9 cellular contexts compared by ENCODE assay signal in the genomic region with DNA sequence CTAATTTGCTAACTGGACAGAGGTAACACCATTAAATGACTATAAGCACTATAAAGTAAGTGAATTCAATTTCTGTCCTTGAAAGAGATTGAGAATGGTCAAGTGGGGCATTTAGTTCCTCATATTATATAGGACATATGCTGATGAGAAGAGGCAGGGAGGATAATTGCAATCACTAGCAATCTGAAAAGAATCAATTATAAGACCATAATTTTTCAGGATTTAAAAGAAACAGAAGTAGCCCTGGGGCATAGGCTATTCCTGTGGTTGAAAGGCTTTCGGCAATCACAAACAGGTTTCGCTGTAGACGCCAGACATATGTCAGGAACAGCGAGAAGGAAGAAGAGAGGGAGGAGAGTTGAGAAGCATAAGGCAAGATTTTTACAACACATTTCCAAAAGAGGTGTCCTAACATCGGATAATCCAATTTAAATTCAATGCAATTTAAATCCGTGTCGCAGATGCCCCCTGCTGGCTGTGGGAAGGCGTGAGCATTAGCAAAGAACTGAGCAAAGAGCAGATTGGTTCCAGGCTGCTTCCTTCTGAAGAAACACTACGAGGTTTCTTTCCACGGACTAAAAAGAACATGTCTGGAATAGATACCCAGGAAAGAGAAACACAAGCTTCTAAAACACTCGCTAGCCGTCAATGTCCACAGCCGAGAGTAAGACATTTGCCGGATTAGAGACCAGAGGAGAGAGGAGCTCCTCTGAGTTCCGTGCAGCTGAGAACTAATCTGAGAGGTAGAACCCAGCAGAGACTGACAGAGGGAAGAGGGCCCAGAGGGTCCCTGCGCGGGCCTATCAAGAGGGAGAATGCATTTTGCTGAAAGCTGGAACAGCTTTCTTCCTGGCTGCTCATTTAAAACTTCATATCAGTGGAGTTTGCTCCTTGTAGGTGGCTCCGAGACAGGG. TPM values are rescaled to one million over a fixed set of nuclear protein-coding genes. Genes with fewer than 3 reads are reported as not detected.
DNase-seq lines count a peak whose midpoint lies in the region; ATAC-seq and TF ChIP-seq lines count a peak whose summit lies in the region.
"Had no signal": no experiment of that assay in that cellular context is flagged by ENCODE, and none has a peak within 500 bp of the region (broad histone marks: within the 10 kb centered on the region; RNA-seq: fewer than 3 reads in every experiment).

No MANE protein-coding gene starts in this region.

- intact Hi-C loops in Caco-2 (cut with micrococcal nuclease; ENCODE audit: unreplicated experiment) (loop anchor here (1.0 to 2.0 kb wide), 5 partner anchors 103 to 326 kb away; no protein-coding TSS in a partner anchor), esophagus muscularis mucosa (cut with DNase I) (loop anchor here (2.0 to 5.0 kb wide), 4 partner anchors 106 to 312 kb away; partner anchors contain the start of genes CCDC190 and RGS4), transverse colon (cut with DNase I; ENCODE audit: low total_unique reads) (loop anchor here (10.0 kb wide), 1 partner anchor 300 kb away; no protein-coding TSS in a partner anchor)
- intact Hi-C loops in activated CD4-positive, alpha-beta memory T cell treated with anti-CD3 and anti-CD28 coated beads for 36 hours (cut with micrococcal nuclease), result loop anchor here (1.0 to 5.0 kb wide), 4 partner anchors 102 to 320 kb away; no protein-coding TSS in a partner anchor

- POLR2A ChIA-PET in Caco-2 (lab: Charles Lee), result no interaction called here
- POLR2A ChIA-PET in activated CD4-positive, alpha-beta memory T cell treated with anti-CD3 and anti-CD28 coated beads for 36 hours (lab: Charles Lee), result no interaction called here

- H3K36me3 ChIP-seq in Caco-2 (ENCODE audit: control insufficient read depth, insufficient read depth, low read length) (no peaks in the 10 kb centered on the region), esophagus muscularis mucosa (no peaks in the 10 kb centered on the region), transverse colon (no peaks in the 10 kb centered on the region)

- H3K36me3 Mint-ChIP-seq in Caco-2 (ENCODE audit: insufficient read depth, unreplicated experiment), result no peaks in the 10 kb centered on the region
- no peaks in the 10 kb centered on the region for H3K36me3 Mint-ChIP-seq in HFFc6 (ENCODE audit: low read depth)
- H3K36me3 Mint-ChIP-seq in activated CD4-positive, alpha-beta memory T cell treated with anti-CD3 and anti-CD28 coated beads for 36 hours, result no peaks in the 10 kb centered on the region
- H3K36me3 Mint-ChIP-seq: IgD-negative memory B cell had no signal

- H3K4me3 Mint-ChIP-seq in Caco-2 (ENCODE audit: unreplicated experiment), result no peak overlapping the region
- peak overlapping the region; percentile 72 for H3K4me3 Mint-ChIP-seq in HFFc6
- no peak overlapping the region for H3K4me3 Mint-ChIP-seq in activated CD4-positive, alpha-beta memory T cell treated with anti-CD3 and anti-CD28 coated beads for 36 hours
- H3K4me3 Mint-ChIP-seq: IgD-negative memory B cell had no signal

- H3K9me3 ChIP-seq in Caco-2 (no peaks in the 10 kb centered on the region), esophagus muscularis mucosa (no peaks in the 10 kb centered on the region), transverse colon (no peaks in the 10 kb centered on the region)

- H3K27me3 Mint-ChIP-seq in Caco-2 (ENCODE audit: insufficient read depth, unreplicated experiment) (peaks cover 3% of the 10 kb centered on the region), HFFc6 (ENCODE audit: insufficient read depth) (peaks cover 2% of the 10 kb centered on the region; the same call in 1 of the 2 replicates)
- H3K27me3 Mint-ChIP-seq in activated CD4-positive, alpha-beta memory T cell treated with anti-CD3 and anti-CD28 coated beads for 36 hours, result peaks cover 6% of the 10 kb centered on the region

- no peak for ATAC-seq in GM21390 (IDR thresholded peaks at IDR 0.05; ENCODE audit: unreplicated experiment)

- H3K4me1 ChIP-seq in Caco-2 (no peaks in the 10 kb centered on the region), esophagus muscularis mucosa (peaks cover 0 to 57% (median 51%) of the 10 kb centered on the region in 4 donors), transverse colon (peaks cover 0 to 11% (median 3%) of the 10 kb centered on the region in 4 donors)

- in situ Hi-C loops in transverse colon (cut with MboI; ENCODE audit: low pct_ligation_motif_present in 1 of 4, low pct_unique_long_range_greater_than_20kb in 1 of 4, low sequenced_read_pairs in 3 of 4), result loop anchor here (10.0 to 25.0 kb wide), 2 partner anchors 312 to 320 kb away; partner anchors contain the start of gene CCDC190 (in 2 of the 4)

- no peaks in the 10 kb centered on the region for H3K4me1 Mint-ChIP-seq in Caco-2 (ENCODE audit: low read depth, unreplicated experiment)
- H3K4me1 Mint-ChIP-seq in HFFc6 (ENCODE audit: low read depth), result peaks cover 62% of the 10 kb centered on the region
- H3K4me1 Mint-ChIP-seq in activated CD4-positive, alpha-beta memory T cell treated with anti-CD3 and anti-CD28 coated beads for 36 hours (ENCODE audit: low read depth), result no peaks in the 10 kb centered on the region

- TF ChIP-seq CTCF in Caco-2 (IDR thresholded peaks at IDR 0.05; ENCODE audit: insufficient read depth in 1 of 2, low read depth in 1 of 2, low read length in 1 of 2, severe bottlenecking in 1 of 2, unreplicated experiment in 1 of 2), result peak; percentile 82 to 84
- TF ChIP-seq CTCF in HFFc6 (IDR thresholded peaks at IDR 0.05), result peak; percentile 93
- peak; percentile 89 to 91 (median 89) for TF ChIP-seq CTCF in esophagus muscularis mucosa (IDR thresholded peaks at IDR 0.05)
- peak; percentile 68 to 76 (median 76) for TF ChIP-seq CTCF in transverse colon (IDR thresholded peaks at IDR 0.05)

- H3K9me3 Mint-ChIP-seq in Caco-2 (ENCODE audit: unreplicated experiment), result no peaks in the 10 kb centered on the region
- H3K9me3 Mint-ChIP-seq in HFFc6, result no peaks in the 10 kb centered on the region
- no peaks in the 10 kb centered on the region for H3K9me3 Mint-ChIP-seq in activated CD4-positive, alpha-beta memory T cell treated with anti-CD3 and anti-CD28 coated beads for 36 hours

- TF ChIP-seq POLR2A in esophagus muscularis mucosa (IDR thresholded peaks at IDR 0.05; ENCODE audit: low read depth) (no peak), transverse colon (IDR thresholded peaks at IDR 0.05) (no peak)

- WGBS in esophagus muscularis mucosa, result 30% methylated on average over 18 of the region's 18 CpGs
- 28 to 46% methylated on average over 6 to 18 of the region's 18 CpGs for WGBS in transverse colon (ENCODE audit: low coverage in 1 of 2), 2 donors

- H3K4me3 ChIP-seq in Caco-2 (ENCODE audit: low read depth, low read length) (no peak overlapping the region), esophagus muscularis mucosa (peak overlapping the region; percentile 6 to 38 (median 34)), transverse colon (no peak overlapping the region)

- peak; percentile 34 to 55 for DNase-seq in Caco-2
- peak; percentile 57 for DNase-seq in HFFc6
- DNase-seq in NCI-H460 (ENCODE audit: extremely low read depth, low read depth), result peak; percentile 59
- DNase-seq in activated CD4-positive, alpha-beta memory T cell treated with anti-CD3 and anti-CD28 coated beads for 36 hours, result peak; percentile 59
- no peak for DNase-seq in esophagus muscularis mucosa (ENCODE audit: extremely low spot score)
- peak; percentile 80 for DNase-seq in myocyte (ENCODE audit: low read depth)
- peak; percentile 52 for DNase-seq in transverse colon

- CTCF ChIA-PET in Caco-2 (lab: Charles Lee), result interaction anchor here (0.7 to 1.0 kb wide), 3 partner anchors 15 to 321 kb away, joined by 3 to 5 read pairs (median 4); no protein-coding TSS in a partner anchor
- CTCF ChIA-PET in activated CD4-positive, alpha-beta memory T cell treated with anti-CD3 and anti-CD28 coated beads for 36 hours (lab: Charles Lee), result interaction anchor here (0.6 to 4.6 kb wide), 10 partner anchors 18 to 327 kb away, joined by 3 to 35 read pairs (median 4); no protein-coding TSS in a partner anchor

- H3K27me3 ChIP-seq in Caco-2 (replicated peaks; ENCODE audit: control insufficient read depth, insufficient read depth, low read length) (no peaks in the 10 kb centered on the region), esophagus muscularis mucosa (no peaks in the 10 kb centered on the region), transverse colon (no peaks in the 10 kb centered on the region)

- no peak for TF ChIP-seq EP300 in esophagus muscularis mucosa (IDR thresholded peaks at IDR 0.05)
- TF ChIP-seq EP300 in transverse colon (IDR thresholded peaks at IDR 0.05; ENCODE audit: low read depth), result no peak

- H3K27ac ChIP-seq in esophagus muscularis mucosa (replicated peaks in 1 of 4), result peak overlapping the region; percentile 44 to 69 (median 62)
- H3K27ac ChIP-seq in transverse colon, result peak overlapping the region in 3 of 4 donors; percentile 43 to 71 (median 61)

- BruUV-seq in Caco-2 (replicated peaks; lab: Mats Ljungman, UMichigan), result no TSS peak

- no peak overlapping the region for H3K27ac Mint-ChIP-seq in Caco-2 (ENCODE audit: unreplicated experiment)
- peak overlapping the region; percentile 83 for H3K27ac Mint-ChIP-seq in HFFc6
- H3K27ac Mint-ChIP-seq in activated CD4-positive, alpha-beta memory T cell treated with anti-CD3 and anti-CD28 coated beads for 36 hours, result no peak overlapping the region
- H3K27ac Mint-ChIP-seq: IgD-negative memory B cell had no signal

RNA-seq across cellular contexts. Expression of gene RGS5, which starts 27.9 kb away (rescaled TPM):
- total RNA-seq in Caco-2 (2022), result 8.4 and 12.7 TPM in 2 replicates
- total RNA-seq in HFFc6 (2021; fragmentation: NEBNext Ultra II Directional; extraction: Animal tissue kit (Norgen Biotek cat#: 25700)), result 1 to 10 TPM; 3.2 to 7.8 (median 4.6) TPM
- total RNA-seq in NCI-H460 (2014; rRNA removed; shearing (Covaris generic)), result 7.9 and 8.7 TPM in 2 replicates
- polyA plus RNA-seq in NCI-H460 (2014; cell fraction: nucleus; rRNA removed), result 0.63 and 11.5 TPM in 2 replicates
- total RNA-seq in activated CD4-positive, alpha-beta memory T cell treated with anti-CD3 and anti-CD28 coated beads for 36 hours, result 1 to 10 TPM; 1.9 to 3.7 TPM
- 100 to 1,000 TPM in 3 of 4 donors, 10 to 100 TPM in 1; 88.9 to 455 (median 205) TPM for total RNA-seq in esophagus muscularis mucosa
- 2.3 and 3.7 TPM in 2 replicates for total RNA-seq in myocyte
- polyA plus RNA-seq in myocyte (2012), result 2.8 TPM
- total RNA-seq in transverse colon, result 10 to 100 TPM; 28.1 to 55.6 (median 41.8) TPM

Comparison
In these comparisons a context has a peak if more than half of its experiments do, and no peak if none do; other contexts are left out.
1. H3K4me3 ChIP-seq: peak in esophagus muscularis mucosa (4 of 4); none in Caco-2 (single experiment) and transverse colon (0 of 4).
2. Peak in every context shown above with its lines, with median percentiles within 50 percentile points of each other: CTCF ChIP-seq.